15 cellular contexts compared by ENCODE assay signal in genomic region chr1:3273447-3273846, GRCh38.
DNase-seq lines count a peak whose midpoint lies in the region; ATAC-seq, FAIRE-seq and TF ChIP-seq lines count a peak whose summit lies in the region.
"Had no signal": no experiment of that assay in that cellular context is flagged by ENCODE, and none has a peak within 500 bp of the region (broad histone marks: within the 10 kb centered on the region; RNA-seq: fewer than 3 reads in every experiment).

No MANE protein-coding gene starts in this region.

- no peaks in the 10 kb centered on the region for H3K36me3 Mint-ChIP-seq in neural progenitor cell
- H3K36me3 Mint-ChIP-seq: CD8-positive, alpha-beta T cell; IgD-negative memory B cell had no signal

- H3K79me2 ChIP-seq in neural progenitor cell (ENCODE audit: low read depth): no peaks in the 10 kb centered on the region

- peak overlapping the region; percentile 31 for H3K27ac Mint-ChIP-seq in neural progenitor cell
- H3K27ac Mint-ChIP-seq: B cell; CD8-positive, alpha-beta T cell; IgD-negative memory B cell had no signal

- TF ChIP-seq CTCF in bronchial epithelial cell (IDR thresholded peaks at IDR 0.05; ENCODE audit: insufficient read depth, low read length, severe bottlenecking) (no peak), neural progenitor cell (IDR thresholded peaks at IDR 0.05) (no peak)

- no peak for DNase-seq in HTR-8/SVneo (ENCODE audit: insufficient read length, low spot score)
- DNase-seq in bronchial epithelial cell (ENCODE audit: low read depth): no peak
- DNase-seq in neural progenitor cell (ENCODE audit: low spot score): no peak
- no peak for DNase-seq in glomerular visceral epithelial cell (ENCODE audit: extremely low spot score)
- no peak for DNase-seq in globus pallidus (ENCODE audit: low spot score)
- DNase-seq: Calu3; CD8-positive, alpha-beta T cell; DMS79 treated with DMSO at 0.1 percent for 48 hours; GF-D8 had no signal

- H3K9ac ChIP-seq in neural progenitor cell: no peak overlapping the region
- H3K9ac ChIP-seq: BLaER1 treated with 17β-estradiol and CSF1 and Interleukin-3, amounts not matched to agents 10 nM and 100 nM had no signal

- H3K9me3 Mint-ChIP-seq in neural progenitor cell: no peaks in the 10 kb centered on the region
- H3K9me3 Mint-ChIP-seq: CD8-positive, alpha-beta T cell; IgD-negative memory B cell had no signal

- no peaks in the 10 kb centered on the region for H3F3A ChIP-seq in neural progenitor cell (ENCODE audit: low read depth)

- H3K27me3 ChIP-seq in bronchial epithelial cell (ENCODE audit: control insufficient read depth, insufficient read depth, low read length) (no peaks in the 10 kb centered on the region), neural progenitor cell (no peaks in the 10 kb centered on the region)

- no peaks in the 10 kb centered on the region for H4K20me1 ChIP-seq in neural progenitor cell (ENCODE audit: low read depth)

- peak; percentile 62 for FAIRE-seq in HTR-8/SVneo (lab: Jason Lieb, UNC)
- FAIRE-seq in bronchial epithelial cell (lab: Jason Lieb, UNC): peak; percentile 62

- no peak overlapping the region for H3K4me3 Mint-ChIP-seq in neural progenitor cell
- H3K4me3 Mint-ChIP-seq: B cell; CD8-positive, alpha-beta T cell; IgD-negative memory B cell had no signal

- peaks cover 2% of the 10 kb centered on the region for H3K27me3 Mint-ChIP-seq in neural progenitor cell (ENCODE audit: insufficient read depth, low read depth)
- H3K27me3 Mint-ChIP-seq: B cell, IgD-negative memory B cell had no signal

- no peak for ATAC-seq in GM21423 (IDR thresholded peaks at IDR 0.05; ENCODE audit: unreplicated experiment)
- ATAC-seq: CD8-positive, alpha-beta T cell had no signal

- no peaks in the 10 kb centered on the region for H3K4me1 ChIP-seq in neural progenitor cell
- H3K4me1 ChIP-seq: HAP-1 had no signal

- H3K27ac ChIP-seq in neural progenitor cell: no peak overlapping the region
- H3K27ac ChIP-seq: BLaER1 treated with 17β-estradiol and CSF1 and Interleukin-3, amounts not matched to agents 10 nM and 100 nM; HL-60 had no signal

- no peak overlapping the region for H3K4me2 ChIP-seq in neural progenitor cell

- no peak overlapping the region for H3K4me3 ChIP-seq in bronchial epithelial cell (ENCODE audit: low read depth, low read length)
- no peak overlapping the region for H3K4me3 ChIP-seq in neural progenitor cell
- H3K4me3 ChIP-seq: BLaER1 treated with 17β-estradiol and CSF1 and Interleukin-3, amounts not matched to agents 10 nM and 100 nM; HAP-1 had no signal

- no peaks in the 10 kb centered on the region for H3K36me3 ChIP-seq in bronchial epithelial cell (ENCODE audit: control insufficient read depth, insufficient read depth, low read length)
- no peaks in the 10 kb centered on the region for H3K36me3 ChIP-seq in neural progenitor cell
- H3K36me3 ChIP-seq: BLaER1 treated with 17β-estradiol and CSF1 and Interleukin-3, amounts not matched to agents 10 nM and 100 nM; HAP-1 had no signal

- no peaks in the 10 kb centered on the region for H3K9me3 ChIP-seq in neural progenitor cell (ENCODE audit: low read depth)
- H3K9me3 ChIP-seq: BLaER1 treated with 17β-estradiol and CSF1 and Interleukin-3, amounts not matched to agents 10 nM and 100 nM; HAP-1 had no signal

- H2AFZ ChIP-seq in neural progenitor cell (replicated peaks): no peak overlapping the region

- H3K4me1 Mint-ChIP-seq in neural progenitor cell: peaks cover 34% of the 10 kb centered on the region
- H3K4me1 Mint-ChIP-seq: B cell, IgD-negative memory B cell had no signal
